ENCODE assay signal across 19 cellular contexts in the genomic region with DNA sequence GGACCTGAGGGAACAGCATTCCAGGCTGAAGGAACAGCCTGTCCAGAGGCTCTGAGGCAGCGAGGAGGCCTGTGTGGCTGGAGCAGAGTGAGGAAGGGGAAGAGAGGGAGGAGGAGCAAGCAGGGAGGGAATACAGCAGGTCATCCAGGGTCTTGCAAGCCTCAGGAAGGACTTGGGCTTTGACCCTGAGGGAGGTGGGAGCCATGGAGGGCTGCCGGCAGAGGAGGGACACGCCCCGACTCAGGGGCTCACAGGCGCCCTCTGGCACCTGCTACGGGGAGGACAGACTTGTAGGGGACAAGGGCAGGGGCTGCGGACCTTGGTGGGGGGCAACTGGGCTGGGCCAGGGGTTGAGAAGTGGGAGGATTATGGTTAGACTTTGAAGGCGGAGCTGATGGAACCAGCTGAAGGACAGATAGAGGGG. TPM values are rescaled to one million over a fixed set of nuclear protein-coding genes. Genes with fewer than 3 reads are reported as not detected.
DNase-seq lines count a peak whose midpoint lies in the region; ATAC-seq and TF ChIP-seq lines count a peak whose summit lies in the region.
"Had no signal": no experiment of that assay in that cellular context is flagged by ENCODE, and none has a peak within 500 bp of the region (broad histone marks: within the 10 kb centered on the region; RNA-seq: fewer than 3 reads in every experiment).

No MANE protein-coding gene starts in this region.

- no peak for ATAC-seq in PC-3
- ATAC-seq in HG03442 (IDR thresholded peaks at IDR 0.05; ENCODE audit: unreplicated experiment): no peak
- ATAC-seq in GM18520 (IDR thresholded peaks at IDR 0.05; ENCODE audit: unreplicated experiment): no peak
- no peak for ATAC-seq in GM19023 (IDR thresholded peaks at IDR 0.05; ENCODE audit: unreplicated experiment)
- no peak for ATAC-seq in GM21381 (IDR thresholded peaks at IDR 0.05; ENCODE audit: unreplicated experiment)
- ATAC-seq: T-helper 17 cell had no signal

- no peaks in the 10 kb centered on the region for H3F3A ChIP-seq in PC-3 (ENCODE audit: low read length, unreplicated experiment)

- no peaks in the 10 kb centered on the region for H3K9me2 ChIP-seq in PC-3 (replicated peaks; ENCODE audit: low read length)

- BruUV-seq in PC-3 (replicated peaks; lab: Mats Ljungman, UMichigan): no TSS peak

- H3K79me2 ChIP-seq in PC-3 (ENCODE audit: low read length): no peaks in the 10 kb centered on the region

- CTCF ChIA-PET in AG04450 (lab: Charles Lee): no interaction called here
- CTCF ChIA-PET in PC-3 (lab: Charles Lee): no interaction called here

- H3K4me1 ChIP-seq in PC-3 (ENCODE audit: insufficient read depth, low read length): no peaks in the 10 kb centered on the region
- H3K4me1 ChIP-seq: SJSA1 had no signal

- POLR2A ChIA-PET in AG04450 (lab: Yijun Ruan, JAX): no interaction called here
- POLR2A ChIA-PET in PC-3 (lab: Charles Lee; ENCODE audit: unreplicated experiment): no interaction called here

- intact Hi-C loops in PC-3 (cut with micrococcal nuclease): no loop called here

- H2AFZ ChIP-seq in PC-3 (ENCODE audit: low read length): no peak overlapping the region

- no peak overlapping the region for H3K27ac ChIP-seq in AG04450 (ENCODE audit: low read depth, low read length)
- H3K27ac ChIP-seq in PC-3 (ENCODE audit: low read length): no peak overlapping the region
- H3K27ac ChIP-seq: SJSA1 had no signal

- H3K9me3 ChIP-seq in AG04450 (ENCODE audit: control insufficient read depth, insufficient read depth, low read length) (peaks cover 18% of the 10 kb centered on the region), PC-3 (ENCODE audit: low read length) (no peaks in the 10 kb centered on the region)

- DNase-seq in AG04450 (ENCODE audit: low read depth, low spot score) (no peak), PC-3 (no peak), kidney epithelial cell (ENCODE audit: low read depth) (no peak)
- DNase-seq: activated CD4-positive, alpha-beta T cell treated with anti-CD3 and anti-CD28 coated beads, Interleukin-2, amount 50 U/mL, for 1 hour; activated naive CD8-positive, alpha-beta T cell treated with anti-CD3 and anti-CD28 coated beads for 36 hours; CD4-positive, CD25-positive, alpha-beta regulatory T cell; effector CD4-positive, alpha-beta T cell; foreskin melanocyte; HCEC 1CT; immature natural killer cell; NCI-H1092 treated with DMSO at 0.1 percent for 48 hours; NCI-H2081; T-helper 17 cell had no signal

- H3K27me3 ChIP-seq in AG04450 (ENCODE audit: control insufficient read depth, insufficient read depth, low read length): peaks cover 49% of the 10 kb centered on the region
- H3K27me3 ChIP-seq in PC-3 (ENCODE audit: low read length): peaks cover 19% of the 10 kb centered on the region
- H3K27me3 ChIP-seq in kidney epithelial cell (ENCODE audit: control insufficient read depth, insufficient read depth, low read length): peaks cover 47% of the 10 kb centered on the region

- H3K9ac ChIP-seq in PC-3 (ENCODE audit: low read length): no peak overlapping the region

- TF ChIP-seq CTCF in AG04450 (IDR thresholded peaks at IDR 0.05; ENCODE audit: low read depth, low read length) (peak; percentile 11; the same call in 1 of the 2 replicates), GM12872 (IDR thresholded peaks at IDR 0.05; ENCODE audit: insufficient read depth, low read depth, low read length) (0 out of 3 replicates have a peak, but pooled peaks have one; percentile 13), PC-3 (conservative IDR thresholded peaks at IDR 0.05; ENCODE audit: low read depth, low read length) (peak; percentile 41; the same call in 1 of the 2 replicates), kidney epithelial cell (IDR thresholded peaks at IDR 0.05; ENCODE audit: insufficient read depth, low read length, poor library complexity, severe bottlenecking) (peak; percentile 6)

- H4K20me1 ChIP-seq in PC-3 (ENCODE audit: low read length): no peaks in the 10 kb centered on the region

- no peak overlapping the region for H3K4me3 ChIP-seq in AG04450 (ENCODE audit: low read depth, low read length)
- H3K4me3 ChIP-seq in PC-3 (ENCODE audit: low read length): no peak overlapping the region
- H3K4me3 ChIP-seq in kidney epithelial cell (ENCODE audit: low read depth, low read length): no peak overlapping the region
- H3K4me3 ChIP-seq: SJSA1 had no signal

- H3K4me2 ChIP-seq in PC-3 (ENCODE audit: low read length): no peak overlapping the region

- H3K36me3 ChIP-seq in PC-3 (ENCODE audit: low read depth, low read length) (no peaks in the 10 kb centered on the region), kidney epithelial cell (ENCODE audit: control insufficient read depth, insufficient read depth, low read length) (no peaks in the 10 kb centered on the region)
- H3K36me3 ChIP-seq: SJSA1 had no signal

RNA-seq across cellular contexts. Expression of a gene that starts 4.7 kb away (rescaled TPM):
- polyA plus RNA-seq in AG04450 (2011; rRNA removed): 0.04 TPM in 1 of 2 replicates, not detected in the other
- polyA minus RNA-seq in AG04450 (2011; rRNA and poly(A)+ RNA removed): not detected in 2 replicates
- total RNA-seq in PC-3 (2014; rRNA removed) (0.58 and 0.69 TPM in 2 replicates), kidney epithelial cell (1.0 and 1.4 TPM in 2 replicates)
- total RNA-seq: SJSA1 had no signal
- polyA plus RNA-seq: CD4-positive, CD25-positive, alpha-beta regulatory T cell had no signal

RNA-seq across cellular contexts. Expression of a gene that starts 59.6 kb away (rescaled TPM):
- polyA plus RNA-seq in AG04450 (2011; rRNA removed): 17.4 and 24.4 TPM in 2 replicates
- polyA minus RNA-seq in AG04450 (2011; rRNA and poly(A)+ RNA removed): 28.8 and 33.2 TPM in 2 replicates
- total RNA-seq in PC-3 (2014; rRNA removed) (77.5 and 101 TPM in 2 replicates), kidney epithelial cell (23.8 and 29.0 TPM in 2 replicates)

RNA-seq across cellular contexts. Expression of a gene that starts 59.9 kb away (rescaled TPM):
- 28.0 and 34.0 TPM in 2 replicates for polyA plus RNA-seq in AG04450 (2011; rRNA removed)
- 19.7 and 23.5 TPM in 2 replicates for polyA minus RNA-seq in AG04450 (2011; rRNA and poly(A)+ RNA removed)
- total RNA-seq in PC-3 (2014; rRNA removed) (94.9 and 164 TPM in 2 replicates), kidney epithelial cell (40.3 and 45.7 TPM in 2 replicates)
